Comparison of ENCODE assay signal across 18 cellular contexts in the genomic region with DNA sequence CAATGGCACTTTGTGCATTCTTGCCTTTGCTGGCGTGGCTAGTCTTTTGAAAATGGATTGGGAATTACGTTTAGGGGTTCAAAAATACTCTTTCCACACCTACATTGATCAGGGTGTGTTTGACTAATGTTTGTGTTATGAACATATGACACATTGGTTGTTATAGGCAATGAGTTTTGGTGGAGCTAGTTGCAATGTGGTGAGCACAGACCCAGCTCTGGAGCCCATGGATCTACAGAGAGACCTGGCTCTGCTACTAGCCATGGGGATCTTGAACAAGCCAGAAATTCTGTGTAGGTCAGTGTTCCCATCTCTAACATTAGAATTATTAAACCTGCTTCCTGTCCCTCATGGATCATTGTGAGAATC.
DNase-seq lines count a peak whose midpoint lies in the region; ATAC-seq and TF ChIP-seq lines count a peak whose summit lies in the region.
"Had no signal": no experiment of that assay in that cellular context is flagged by ENCODE, and none has a peak within 500 bp of the region (broad histone marks: within the 10 kb centered on the region; RNA-seq: fewer than 3 reads in every experiment).

No MANE protein-coding gene starts in this region.

- H3K27me3 ChIP-seq in esophagus (ENCODE audit: control insufficient read depth in 1 of 2, insufficient read depth in 2 of 2, low read length in 2 of 2) (no peaks in the 10 kb centered on the region), lung (ENCODE audit: control insufficient read depth, insufficient read depth) (no peaks in the 10 kb centered on the region), stomach (no peaks in the 10 kb centered on the region)
- H3K27me3 ChIP-seq: BLaER1 had no signal

- no peak overlapping the region for H3K4me3 Mint-ChIP-seq in immature natural killer cell
- H3K4me3 Mint-ChIP-seq: CD8-positive, alpha-beta memory T cell had no signal

- DNase-seq in lung (ENCODE audit: low spot score), result no peak
- DNase-seq in stomach, result no peak
- no peak for DNase-seq in Right ventricle myocardium superior
- no peak for DNase-seq in immature natural killer cell
- no peak for DNase-seq in activated effector memory CD4-positive, alpha-beta T cell treated with Interleukin-2 at 50 U/mL for 16 hours
- DNase-seq in GM19238 (ENCODE audit: insufficient read length, low spot score), result no peak
- DNase-seq: CD8-positive, alpha-beta memory T cell; DMS79; NCI-H1092 treated with DMSO at 0.1 percent for 48 hours; NCI-H146; NCI-H2081; NCI-H510A; NCI-H748 treated with DMSO at 0.1 percent for 48 hours; NK-92 treated with Interleukin-12 subunit alpha and Interleukin-12 subunit beta, amount 100 ng/mL, for 24 hours had no signal

- H3K27ac Mint-ChIP-seq in immature natural killer cell, result no peak overlapping the region

- TF ChIP-seq EP300 in stomach (IDR thresholded peaks at IDR 0.05), result no peak

- H3K4me1 ChIP-seq in esophagus (ENCODE audit: control insufficient read depth in 2 of 2, insufficient read depth in 2 of 2, low read length in 1 of 2), result peaks cover 0 to 2% of the 10 kb centered on the region in 2 donors
- H3K4me1 ChIP-seq in lung (ENCODE audit: control insufficient read depth in 2 of 2, insufficient read depth in 2 of 2, low read length in 2 of 2), result no peaks in the 10 kb centered on the region
- H3K4me1 ChIP-seq in stomach, result peaks cover 0 to 20% (median 10%) of the 10 kb centered on the region in 4 donors

- H3K27ac ChIP-seq in C4-2B, result peak overlapping the region; percentile 68; the same call in 1 of the 2 replicates
- peak overlapping the region; percentile 24 to 31 for H3K27ac ChIP-seq in esophagus (ENCODE audit: low read depth in 2 of 2, low read length in 1 of 2)
- no peak overlapping the region for H3K27ac ChIP-seq in lung (ENCODE audit: low read depth in 1 of 2, low read length in 1 of 2)
- H3K27ac ChIP-seq in stomach, result peak overlapping the region; percentile 78 to 94 (median 84)
- H3K27ac ChIP-seq: BLaER1 had no signal

- WGBS in esophagus, 2 donors, result 43 to 44% methylated on average over 2 of the region's 2 CpGs
- 65 to 77% methylated on average over 2 of the region's 2 CpGs for WGBS in lung, 2 donors
- WGBS in stomach, 5 donors, result 33 to 53% (median 33%) methylated on average over 2 of the region's 2 CpGs

- intact Hi-C loops in stomach (cut with DNase I; ENCODE audit: low total_unique reads), result no loop called here
- intact Hi-C loops in Right ventricle myocardium superior (cut with DNase I), result no loop called here

- H3K4me1 Mint-ChIP-seq in immature natural killer cell, result no peaks in the 10 kb centered on the region
- H3K4me1 Mint-ChIP-seq: CD8-positive, alpha-beta memory T cell had no signal

- H3K36me3 Mint-ChIP-seq in immature natural killer cell, result no peaks in the 10 kb centered on the region

- no peak for TF ChIP-seq POLR2A in stomach (IDR thresholded peaks at IDR 0.05)

- H3K9me3 Mint-ChIP-seq in immature natural killer cell, result no peaks in the 10 kb centered on the region

- no peak for TF ChIP-seq CTCF in C4-2B (conservative IDR thresholded peaks at IDR 0.05)
- no peak for TF ChIP-seq CTCF in lung (IDR thresholded peaks at IDR 0.05; ENCODE audit: control extremely low read depth, extremely low read depth)
- TF ChIP-seq CTCF in stomach (IDR thresholded peaks at IDR 0.05), result no peak

- H3K36me3 ChIP-seq in esophagus (ENCODE audit: control insufficient read depth in 2 of 2, insufficient read depth in 2 of 2, low read length in 1 of 2) (no peaks in the 10 kb centered on the region), lung (ENCODE audit: control insufficient read depth in 2 of 2, insufficient read depth in 2 of 2, low read length in 2 of 2) (no peaks in the 10 kb centered on the region), stomach (no peaks in the 10 kb centered on the region)
- H3K36me3 ChIP-seq: BLaER1 had no signal

- peaks cover 0 to 4% (median 0%) of the 10 kb centered on the region in 3 donors for H3K27me3 Mint-ChIP-seq in immature natural killer cell (ENCODE audit: low read depth in 3 of 3)

- ATAC-seq in lung (ENCODE audit: insufficient read depth, low FRiP score) (peak; percentile 23), Right ventricle myocardium superior (ENCODE audit: poor library complexity) (no peak)
- ATAC-seq: Right ventricle myocardium inferior had no signal

- no peak overlapping the region for H3K4me3 ChIP-seq in esophagus (ENCODE audit: low read depth in 1 of 2, low read length in 2 of 2)
- no peak overlapping the region for H3K4me3 ChIP-seq in lung
- H3K4me3 ChIP-seq in stomach, result no peak overlapping the region
- H3K4me3 ChIP-seq: BLaER1 had no signal

- H3K9me3 ChIP-seq in esophagus (ENCODE audit: control insufficient read depth in 2 of 2, insufficient read depth in 1 of 2, low read depth in 1 of 2, low read length in 1 of 2), result no peaks in the 10 kb centered on the region
- H3K9me3 ChIP-seq in lung (ENCODE audit: control insufficient read depth in 2 of 2, insufficient read depth in 1 of 2, low read length in 1 of 2), result no peaks in the 10 kb centered on the region
- no peaks in the 10 kb centered on the region for H3K9me3 ChIP-seq in stomach
- H3K9me3 ChIP-seq: BLaER1 had no signal

Comparison
In these comparisons a context has a peak if more than half of its experiments do, and no peak if none do; other contexts are left out.
1. H3K27ac ChIP-seq: peak in C4-2B (single experiment), esophagus (2 of 2) and stomach (5 of 5); none in lung (0 of 2).